Comparison of ENCODE assay signal across 20 cellular contexts in genomic region chr3:98325055-98325454, GRCh38. TPM values are rescaled to one million over a fixed set of nuclear protein-coding genes. Genes with fewer than 3 reads are reported as not detected.
DNase-seq lines count a peak whose midpoint lies in the region; ATAC-seq and TF ChIP-seq lines count a peak whose summit lies in the region.
"Had no signal": no experiment of that assay in that cellular context is flagged by ENCODE, and none has a peak within 500 bp of the region (broad histone marks: within the 10 kb centered on the region; RNA-seq: fewer than 3 reads in every experiment).

No MANE protein-coding gene starts in this region.

- WGBS in HUES64: 89% methylated on average over 12 of the region's 12 CpGs
- no CpG with 5 or more reads among the region's 12 CpGs for WGBS in mesendoderm (ENCODE audit: extremely low coverage, insufficient coverage, low lambda C conversion rate)

- peak overlapping the region; percentile 85 for H2BK15ac ChIP-seq in mesendoderm (replicated peaks; ENCODE audit: low read depth)

- H3K27me3 ChIP-seq in HUES64 (ENCODE audit: insufficient read depth, low read length): no peaks in the 10 kb centered on the region
- H3K27me3 ChIP-seq in mesendoderm (ENCODE audit: insufficient read depth, low read length, poor library complexity): no peaks in the 10 kb centered on the region
- H3K27me3 ChIP-seq: uterus had no signal

- H3K4ac ChIP-seq in mesendoderm (ENCODE audit: low read depth, low read length): no peak overlapping the region

- H3K9me3 Mint-ChIP-seq in central memory CD8-positive, alpha-beta T cell: no peaks in the 10 kb centered on the region
- no peaks in the 10 kb centered on the region for H3K9me3 Mint-ChIP-seq in T-helper 2 cell treated with Interferon-gamma antibody and Interleukin-4, amounts not matched to agents 5 μg/mL and 100 μg/mL, for 36 hours
- H3K9me3 Mint-ChIP-seq: CD8-positive, alpha-beta T cell; stimulated activated naive CD8-positive, alpha-beta T cell treated with anti-CD3 and anti-CD28 coated beads, Interleukin-15, Interleukin-2, amounts not matched to agents 100 ng/mL and 50 ng/mL, for 24 hours had no signal

- no peak for DNase-seq in central memory CD8-positive, alpha-beta T cell (ENCODE audit: low spot score in 2 of 2)
- peak; percentile 70 for DNase-seq in mesendoderm
- DNase-seq in T-helper 2 cell treated with Interferon-gamma antibody and Interleukin-4, amounts not matched to agents 5 μg/mL and 100 μg/mL, for 36 hours (ENCODE audit: low spot score): no peak
- no peak for DNase-seq in AG08396 (ENCODE audit: low spot score)
- DNase-seq: activated CD4-positive, CD25-positive, alpha-beta regulatory T cell treated with anti-CD3 and anti-CD28 coated beads, Interleukin-2, amount 50 U/mL, for 72 hours; adrenal gland; CD8-positive, alpha-beta T cell; heart left ventricle; IMR-90; kidney glomerular epithelial cell; SIG-M5; stimulated activated CD4-positive, alpha-beta T cell treated with anti-CD3 and anti-CD28 coated beads, Interleukin-15, amount 100 ng/mL, for 24 hours; uterus had no signal

- no peaks in the 10 kb centered on the region for H3K27me3 Mint-ChIP-seq in central memory CD8-positive, alpha-beta T cell
- peaks cover 17% of the 10 kb centered on the region for H3K27me3 Mint-ChIP-seq in T-helper 2 cell treated with Interferon-gamma antibody and Interleukin-4, amounts not matched to agents 5 μg/mL and 100 μg/mL, for 36 hours (ENCODE audit: low read depth)

- H3K36me3 Mint-ChIP-seq in central memory CD8-positive, alpha-beta T cell (ENCODE audit: insufficient read depth): no peaks in the 10 kb centered on the region
- no peaks in the 10 kb centered on the region for H3K36me3 Mint-ChIP-seq in T-helper 2 cell treated with Interferon-gamma antibody and Interleukin-4, amounts not matched to agents 5 μg/mL and 100 μg/mL, for 36 hours (ENCODE audit: low read depth)
- H3K36me3 Mint-ChIP-seq: CD8-positive, alpha-beta T cell had no signal

- peaks cover 7% of the 10 kb centered on the region for H3K79me2 ChIP-seq in mesendoderm (ENCODE audit: control insufficient read depth, insufficient read depth, low read length)

- H2BK5ac ChIP-seq in mesendoderm (ENCODE audit: low read length): peak overlapping the region; percentile 38

- H3K4me1 ChIP-seq in HUES64 (ENCODE audit: insufficient read depth, low read length) (peaks cover 31% of the 10 kb centered on the region), mesendoderm (ENCODE audit: control insufficient read depth, low read depth, low read length) (peaks cover 3% of the 10 kb centered on the region)
- H3K4me1 ChIP-seq: adrenal gland, heart left ventricle, uterus had no signal

- H3K9ac ChIP-seq in HUES64 (ENCODE audit: low read depth, low read length): peak overlapping the region; percentile 67
- peak overlapping the region; percentile 47 for H3K9ac ChIP-seq in mesendoderm (ENCODE audit: low read length)

- no peak for TF ChIP-seq CTCF in C4-2B (conservative IDR thresholded peaks at IDR 0.05)

- H3K27ac ChIP-seq in C4-2B (peak overlapping the region; percentile 62), HUES64 (ENCODE audit: low read depth, low read length) (peak overlapping the region; percentile 73; the same call in 1 of the 2 replicates), mesendoderm (ENCODE audit: low read depth, low read length) (peak overlapping the region; percentile 42)
- H3K27ac ChIP-seq: adrenal gland, heart left ventricle, uterus had no signal

- no peak overlapping the region for H3K4me3 Mint-ChIP-seq in central memory CD8-positive, alpha-beta T cell
- no peak overlapping the region for H3K4me3 Mint-ChIP-seq in T-helper 2 cell treated with Interferon-gamma antibody and Interleukin-4, amounts not matched to agents 5 μg/mL and 100 μg/mL, for 36 hours
- H3K4me3 Mint-ChIP-seq: CD8-positive, alpha-beta T cell; stimulated activated naive CD8-positive, alpha-beta T cell treated with anti-CD3 and anti-CD28 coated beads, Interleukin-15, Interleukin-2, amounts not matched to agents 100 ng/mL and 50 ng/mL, for 24 hours had no signal

- no peak overlapping the region for H3K23ac ChIP-seq in mesendoderm (ENCODE audit: low read length)

- H3K4me2 ChIP-seq in mesendoderm (ENCODE audit: low read length): no peak overlapping the region

- peak overlapping the region; percentile 9 for H3K27ac Mint-ChIP-seq in central memory CD8-positive, alpha-beta T cell (ENCODE audit: low read depth)
- H3K27ac Mint-ChIP-seq in T-helper 2 cell treated with Interferon-gamma antibody and Interleukin-4, amounts not matched to agents 5 μg/mL and 100 μg/mL, for 36 hours: no peak overlapping the region
- H3K27ac Mint-ChIP-seq: CD8-positive, alpha-beta T cell; stimulated activated naive CD8-positive, alpha-beta T cell treated with anti-CD3 and anti-CD28 coated beads, Interleukin-15, Interleukin-2, amounts not matched to agents 100 ng/mL and 50 ng/mL, for 24 hours had no signal

- no peak for ATAC-seq in central memory CD8-positive, alpha-beta T cell (replicated peaks; ENCODE audit: extremely low read depth, poor library complexity, severe bottlenecking)
- no peak for ATAC-seq in GM18870 (IDR thresholded peaks at IDR 0.05; ENCODE audit: unreplicated experiment)
- no peak for ATAC-seq in GM19455 (IDR thresholded peaks at IDR 0.05; ENCODE audit: unreplicated experiment)
- ATAC-seq: CD8-positive, alpha-beta T cell; heart left ventricle had no signal

- H3K4me1 Mint-ChIP-seq in central memory CD8-positive, alpha-beta T cell: peaks cover 7% of the 10 kb centered on the region
- H3K4me1 Mint-ChIP-seq in T-helper 2 cell treated with Interferon-gamma antibody and Interleukin-4, amounts not matched to agents 5 μg/mL and 100 μg/mL, for 36 hours (ENCODE audit: low read depth): peaks cover 19% of the 10 kb centered on the region

- no peaks in the 10 kb centered on the region for H3K9me3 ChIP-seq in HUES64 (ENCODE audit: insufficient read depth, low read depth, low read length)
- H3K9me3 ChIP-seq: adrenal gland, heart left ventricle, uterus had no signal

- no peak overlapping the region for H4K8ac ChIP-seq in mesendoderm (ENCODE audit: low read depth, low read length)

- H3K4me3 ChIP-seq in HUES64 (ENCODE audit: low read length) (peak overlapping the region; percentile 43), mesendoderm (ENCODE audit: low read length) (no peak overlapping the region)
- H3K4me3 ChIP-seq: adrenal gland, heart left ventricle, uterus had no signal

- H2BK120ac ChIP-seq in mesendoderm (ENCODE audit: low read depth, low read length): peak overlapping the region; percentile 93

- H3K56ac ChIP-seq in mesendoderm (ENCODE audit: low read length): peak overlapping the region; percentile 62

- H3K36me3 ChIP-seq in HUES64 (ENCODE audit: insufficient read depth, low read length): no peaks in the 10 kb centered on the region
- no peaks in the 10 kb centered on the region for H3K36me3 ChIP-seq in mesendoderm (ENCODE audit: control insufficient read depth, insufficient read depth, low read length)
- H3K36me3 ChIP-seq: adrenal gland, heart left ventricle, uterus had no signal

- H3K79me1 ChIP-seq in mesendoderm (ENCODE audit: low read length): no peaks in the 10 kb centered on the region

- peak overlapping the region; percentile 95 for H3K18ac ChIP-seq in mesendoderm (ENCODE audit: low read length)

- peak overlapping the region; percentile 47 for H4K5ac ChIP-seq in mesendoderm (ENCODE audit: low read length)

- H2AK5ac ChIP-seq in mesendoderm (ENCODE audit: low read length): no peak overlapping the region

RNA-seq across cellular contexts. Expression of gene OR5K4, which starts 28.6 kb away (rescaled TPM):
- not detected for polyA plus RNA-seq in HUES64 (2013, experiment 1 of 2)
- not detected for polyA plus RNA-seq in HUES64 (2013, experiment 2 of 2)
- not detected for polyA plus RNA-seq in mesendoderm (2013, experiment 1 of 2)
- polyA plus RNA-seq in mesendoderm (2013, experiment 2 of 2): not detected
- polyA plus RNA-seq: adrenal gland, fibroblast of lung, heart left ventricle, IMR-90, neural cell had no signal

RNA-seq across cellular contexts. Expression of gene OR5H2, which starts 42.8 kb away (rescaled TPM):
- not detected for polyA plus RNA-seq in HUES64 (2013, experiment 1 of 2)
- polyA plus RNA-seq in HUES64 (2013, experiment 2 of 2): not detected
- polyA plus RNA-seq in mesendoderm (2013, experiment 1 of 2): not detected
- not detected for polyA plus RNA-seq in mesendoderm (2013, experiment 2 of 2)
- polyA plus RNA-seq: adrenal gland, fibroblast of lung, heart left ventricle, IMR-90, neural cell had no signal
